15 cellular contexts compared by ENCODE assay signal in genomic region chr13:107348471-107348870, GRCh38.
DNase-seq lines count a peak whose midpoint lies in the region; ATAC-seq and TF ChIP-seq lines count a peak whose summit lies in the region.
"Had no signal": no experiment of that assay in that cellular context is flagged by ENCODE, and none has a peak within 500 bp of the region (broad histone marks: within the 10 kb centered on the region; RNA-seq: fewer than 3 reads in every experiment).

No MANE protein-coding gene starts in this region.

- no peak overlapping the region for H2AFZ ChIP-seq in ACC112 (ENCODE audit: low read length, unreplicated experiment)
- no peak overlapping the region for H2AFZ ChIP-seq in IMR-90 (replicated peaks; ENCODE audit: low read length, poor library complexity)

- peak overlapping the region; percentile 95 for H2BK5ac ChIP-seq in IMR-90 (ENCODE audit: low read depth, low read length, poor library complexity, severe bottlenecking)

- H3K79me1 ChIP-seq in IMR-90 (ENCODE audit: low read depth in 1 of 2, low read length in 2 of 2), result peaks cover 20 to 38% of the 10 kb centered on the region in 2 experiments

- peak overlapping the region; percentile 50; the same call in 1 of the 2 replicates for H3K23ac ChIP-seq in IMR-90 (ENCODE audit: low read depth, low read length)

- H3K27me3 ChIP-seq in ACC112 (ENCODE audit: insufficient read depth, low read length), result no peaks in the 10 kb centered on the region
- no peaks in the 10 kb centered on the region for H3K27me3 ChIP-seq in IMR-90 (ENCODE audit: control insufficient read depth, insufficient read depth, low read length)

- H3K36me3 ChIP-seq in ACC112 (ENCODE audit: insufficient read depth, low read length), result no peaks in the 10 kb centered on the region
- H3K36me3 ChIP-seq in IMR-90 (ENCODE audit: control insufficient read depth, insufficient read depth, low read length), result no peaks in the 10 kb centered on the region

- peak overlapping the region; percentile 82; the same call in 1 of the 2 replicates for H3K4me2 ChIP-seq in IMR-90 (ENCODE audit: low read depth, low read length)

- H4K5ac ChIP-seq in IMR-90 (ENCODE audit: low read depth, low read length), result peak overlapping the region; percentile 43; the same call in 1 of the 2 replicates

- H3K9me1 ChIP-seq in IMR-90 (ENCODE audit: insufficient read depth, low read length), result 0 out of 2 replicates have a peak, but pooled peaks cover 6% of the 10 kb centered on the region

- dilution Hi-C loops in IMR-90 (cut with HindIII; ENCODE audit: low sequenced_read_pairs, unreplicated experiment), result no loop called here

- DNase-seq in IMR-90 (peak; percentile 60), iris pigment epithelial cell (ENCODE audit: low read depth) (peak; percentile 59), NCI-H187 (lab: John Stamatoyannopoulos, UW) (no peak), superior temporal gyrus (ENCODE audit: extremely low spot score) (no peak)
- DNase-seq: DMS 273 treated with DMSO at 0.1 percent for 48 hours; NCI-H1417; NCI-H2029; NCI-H524 treated with DMSO at 0.1 percent for 48 hours; NK-92 treated with Interleukin-12 subunit alpha and Interleukin-12 subunit beta, amount 100 ng/mL, for 24 hours; OCI-M1 had no signal

- H3K18ac ChIP-seq in IMR-90 (ENCODE audit: low read depth, low read length), result peak overlapping the region; percentile 80; the same call in 1 of the 2 replicates

- H2BK20ac ChIP-seq in IMR-90 (ENCODE audit: low read depth, low read length), result peak overlapping the region; percentile 77; the same call in 1 of the 2 replicates

- intact Hi-C loops in IMR-90 (cut with micrococcal nuclease), result no loop called here

- peak overlapping the region; percentile 45 for H4K91ac ChIP-seq in IMR-90 (ENCODE audit: insufficient read depth, low read depth, low read length)

- ATAC-seq in IMR-90 (ENCODE audit: low read depth) (peak; percentile 51), SK-N-SH treated with all-trans-retinoic acid at 6 μM for 48 hours (peak; percentile 42), GM18867 (IDR thresholded peaks at IDR 0.05; ENCODE audit: unreplicated experiment) (no peak), GM21717 (IDR thresholded peaks at IDR 0.05; ENCODE audit: unreplicated experiment) (no peak)

- POLR2A ChIA-PET in IMR-90 (lab: Charles Lee; ENCODE audit: unreplicated experiment), result no interaction called here

- peak overlapping the region in 1 of 2 experiments; percentile 76; a peak in 2 of 4 replicates for H4K8ac ChIP-seq in IMR-90 (ENCODE audit: low read depth in 2 of 2, low read length in 2 of 2)

- WGBS in IMR-90 (ENCODE audit: extremely low coverage in 2 of 2, insufficient read length in 1 of 2), 2 experiments, result no CpG with 5 or more reads among the region's 6 CpGs

- H3K4me1 ChIP-seq in ACC112 (ENCODE audit: control insufficient read depth, insufficient read depth, low read length, unreplicated experiment), result peaks cover 11% of the 10 kb centered on the region
- H3K4me1 ChIP-seq in IMR-90 (ENCODE audit: control insufficient read depth, insufficient read depth, low read length), result peaks cover 7% of the 10 kb centered on the region

- TF ChIP-seq CTCF in IMR-90 (conservative IDR thresholded peaks at IDR 0.05; ENCODE audit: low read depth, low read length), result no peak

- H2AK9ac ChIP-seq in IMR-90 (replicated peaks; ENCODE audit: low read depth, low read length, poor library complexity), result no peak overlapping the region

- peak overlapping the region; percentile 64 for H2BK120ac ChIP-seq in IMR-90 (ENCODE audit: low read depth, low read length)

- H3K14ac ChIP-seq in IMR-90 (replicated peaks; ENCODE audit: low read depth, low read length), result peak overlapping the region; percentile 61; the same call in 1 of the 2 replicates

- H3K56ac ChIP-seq in IMR-90 (ENCODE audit: extremely low read depth, insufficient read depth, low read length), result peak overlapping the region; percentile 78

- in situ Hi-C loops in IMR-90 (cut with MboI; ENCODE audit: low sequenced_read_pairs), result no loop called here

- H2BK15ac ChIP-seq in IMR-90 (ENCODE audit: low read depth, low read length), result peak overlapping the region; percentile 46; the same call in 1 of the 3 replicates

- no peak for TF ChIP-seq RAD21 in IMR-90 (IDR thresholded peaks at IDR 0.05; ENCODE audit: low read length)

- H4K20me1 ChIP-seq in IMR-90 (ENCODE audit: insufficient read depth, low read length), result no peaks in the 10 kb centered on the region

- no peaks in the 10 kb centered on the region for H3K9me3 ChIP-seq in IMR-90 (ENCODE audit: control insufficient read depth, insufficient read depth, low read length)

- H3K4me3 ChIP-seq in ACC112 (ENCODE audit: low read depth, low read length) (no peak overlapping the region), IMR-90 (ENCODE audit: insufficient read depth, low read depth, low read length) (no peak overlapping the region)

- BruUV-seq in IMR-90 (replicated peaks; lab: Mats Ljungman, UMichigan), result no TSS peak

- CTCF ChIA-PET in IMR-90 (lab: Yijun Ruan, JAX), result interaction anchor here (0.9 to 1.0 kb wide), 2 partner anchors 10 to 14 kb away, joined by 3 to 4 read pairs; no protein-coding TSS in a partner anchor

- no peaks in the 10 kb centered on the region for H3K79me2 ChIP-seq in ACC112 (ENCODE audit: control insufficient read depth, insufficient read depth, low read length, unreplicated experiment)

- TF ChIP-seq POLR2A in IMR-90 (IDR thresholded peaks at IDR 0.05; ENCODE audit: low read depth, low read length), result no peak

- H3K4ac ChIP-seq in IMR-90 (ENCODE audit: low read depth, low read length), result peak overlapping the region; percentile 60; the same call in 1 of the 2 replicates

- H3K27ac ChIP-seq in ACC112 (ENCODE audit: low read depth, low read length), result peak overlapping the region; percentile 67
- H3K27ac ChIP-seq in IMR-90 (ENCODE audit: insufficient read depth, low read length), result no peak overlapping the region; the same call in 1 of the 2 replicates
- H3K27ac ChIP-seq: C4-2B had no signal

- H2AK5ac ChIP-seq in IMR-90 (ENCODE audit: low read depth, low read length), result no peak overlapping the region; the same call in 1 of the 2 replicates

- no peak overlapping the region for H3K9ac ChIP-seq in IMR-90 (ENCODE audit: low read depth, low read length)

TF ChIP-seq in IMR-90, 13 proteins besides CTCF, POLR2A, EP300 and RAD21:
- TF ChIP-seq MXI1 (IDR thresholded peaks at IDR 0.05; ENCODE audit: borderline replicate concordance, low read depth, low read length) (no peak), RCOR1 (IDR thresholded peaks at IDR 0.05; ENCODE audit: insufficient replicate concordance, low read length) (no peak)

TF ChIP-seq in SK-N-SH treated with all-trans-retinoic acid at 6 μM for 48 hours, 23 proteins besides CTCF, POLR2A, EP300 and RAD21:
- TF ChIP-seq PATZ1 (CRISPR knock-in tag; IDR thresholded peaks at IDR 0.05; ENCODE audit: borderline replicate concordance) (no peak), OSR1 (CRISPR knock-in tag; IDR thresholded peaks at IDR 0.05) (no peak), TSHZ2 (CRISPR knock-in tag; IDR thresholded peaks at IDR 0.05) (no peak), GLIS3 (CRISPR knock-in tag; IDR thresholded peaks at IDR 0.05) (no peak), CREB5 (CRISPR knock-in tag; IDR thresholded peaks at IDR 0.05; ENCODE audit: low read depth) (no peak), ISL1 (CRISPR knock-in tag; IDR thresholded peaks at IDR 0.05) (no peak)

Comparison
In these comparisons a context has a peak if more than half of its experiments do, and no peak if none do; other contexts are left out.
1. ATAC-seq: peak in IMR-90 (single experiment) and SK-N-SH treated with all-trans-retinoic acid at 6 μM for 48 hours (single experiment); none in GM18867 (single experiment) and GM21717 (single experiment).
2. DNase-seq: peak in IMR-90 (single experiment) and iris pigment epithelial cell (single experiment); none in NCI-H187 (0 of 2) and superior temporal gyrus (single experiment).